ENCODE assay signal across 30 cellular contexts in genomic region chr10:132660385-132660784, GRCh38.
"Had no signal": no experiment of that assay in that cellular context is flagged by ENCODE, and none has a peak within 500 bp of the region (broad histone marks: within the 10 kb centered on the region; RNA-seq: fewer than 3 reads in every experiment).

No MANE protein-coding gene starts in this region.

- H3K4me1 ChIP-seq: Peyer's patch had no signal

- H3K4me3 ChIP-seq: Peyer's patch had no signal

- ATAC-seq: activated naive CD8-positive, alpha-beta T cell treated with anti-CD3 and anti-CD28 coated beads, Interleukin-2, amount 50 U/mL, for 24 hours; activated T-cell treated with anti-CD3 and anti-CD28 coated beads, Interleukin-2, amount 50 U/mL, for 4 hours; PC-3; SK-N-SH treated with all-trans-retinoic acid at 6 μM for 48 hours; T-cell had no signal

- H3K27ac ChIP-seq: Peyer's patch, VCaP had no signal

- H3K9me3 ChIP-seq: Peyer's patch had no signal

- DNase-seq: activated B cell treated with CpG ODN at 0.5 μM for 24 hours; activated CD4-positive, alpha-beta memory T cell treated with anti-CD3 and anti-CD28 coated beads for 36 hours; activated CD4-positive, alpha-beta T cell treated with anti-CD3 and anti-CD28 coated beads for 4 hours; activated CD4-positive, alpha-beta T cell treated with anti-CD3 and anti-CD28 coated beads, Interleukin-2, amount 50 U/mL, for 1 hour; activated CD4-positive, CD25-positive, alpha-beta regulatory T cell treated with anti-CD3 and anti-CD28 coated beads, Interleukin-2, amount 50 U/mL, for 72 hours; activated CD8-positive, alpha-beta memory T cell treated with anti-CD3 and anti-CD28 coated beads, Interleukin-2, amount 50 U/mL, for 4 hours; activated effector memory CD4-positive, alpha-beta T cell treated with Interleukin-2 at 50 U/mL for 16 hours; activated naive CD4-positive, alpha-beta T cell treated with anti-CD3 and anti-CD28 coated beads, Interleukin-2, amount 10 ng/mL, durations not matched to agents 7 days and 5 days; activated naive CD8-positive, alpha-beta T cell treated with anti-CD3 and anti-CD28 coated beads, Interleukin-2, amount 50 U/mL, for 24 hours; activated T-cell treated with anti-CD3 and anti-CD28 coated beads for 4 hours; activated T-cell treated with anti-CD3 and anti-CD28 coated beads, Interleukin-2, amount 50 U/mL, for 4 hours; anterior cingulate cortex; central memory CD4-positive, alpha-beta T cell; Karpas-422; NCI-H1048; NCI-H1105 treated with DMSO at 0.1 percent for 48 hours; NCI-H1436; NCI-H1694; NCI-H2029; NCI-H345; NCI-H524 treated with DMSO at 0.1 percent for 48 hours; PC-3; RPMI8226; SIG-M5; T-cell; T-helper 2 cell; T-helper 9 cell had no signal

- H3K27me3 ChIP-seq: Peyer's patch had no signal
